Comparison of ENCODE assay signal across 18 cellular contexts in genomic region chr1:214718724-214719123, GRCh38.
"Had no signal": no experiment of that assay in that cellular context is flagged by ENCODE, and none has a peak within 500 bp of the region (broad histone marks: within the 10 kb centered on the region; RNA-seq: fewer than 3 reads in every experiment).

No MANE protein-coding gene starts in this region.

- H3K4me3 Mint-ChIP-seq: activated CD4-positive, alpha-beta memory T cell treated with anti-CD3 and anti-CD28 coated beads for 36 hours; activated naive CD8-positive, alpha-beta T cell treated with anti-CD3 and anti-CD28 coated beads, Interleukin-2, amount 10 ng/mL, durations not matched to agents 7 days and 5 days; dendritic cell treated with granulocyte-macrophage colony-stimulating factor and Interleukin-4, amounts not matched to agents 40 ng/mL and 50 ng/mL, for 4 days; effector memory CD8-positive, alpha-beta T cell; nephron; T-cell had no signal

- H3K27ac ChIP-seq: ascending aorta, heart left ventricle, sigmoid colon, stomach, thoracic aorta, VCaP had no signal

- H3K9me3 Mint-ChIP-seq: activated naive CD8-positive, alpha-beta T cell treated with anti-CD3 and anti-CD28 coated beads, Interleukin-2, amount 10 ng/mL, durations not matched to agents 7 days and 5 days had no signal

- H3K27ac Mint-ChIP-seq: activated CD4-positive, alpha-beta memory T cell treated with anti-CD3 and anti-CD28 coated beads for 36 hours; activated naive CD8-positive, alpha-beta T cell treated with anti-CD3 and anti-CD28 coated beads, Interleukin-2, amount 10 ng/mL, durations not matched to agents 7 days and 5 days; dendritic cell treated with granulocyte-macrophage colony-stimulating factor and Interleukin-4, amounts not matched to agents 40 ng/mL and 50 ng/mL, for 4 days; effector memory CD8-positive, alpha-beta T cell; nephron; T-cell had no signal

- H3K36me3 ChIP-seq: ascending aorta, heart left ventricle, sigmoid colon, stomach, thoracic aorta had no signal

- H3K27me3 ChIP-seq: ascending aorta, stomach had no signal

- H3K9me3 ChIP-seq: ascending aorta, sigmoid colon, thoracic aorta had no signal

- H3K36me3 Mint-ChIP-seq: activated CD4-positive, alpha-beta memory T cell treated with anti-CD3 and anti-CD28 coated beads for 36 hours; activated naive CD8-positive, alpha-beta T cell treated with anti-CD3 and anti-CD28 coated beads, Interleukin-2, amount 10 ng/mL, durations not matched to agents 7 days and 5 days had no signal

- DNase-seq: activated CD4-positive, alpha-beta memory T cell treated with anti-CD3 and anti-CD28 coated beads for 36 hours; activated gamma-delta T cell; activated naive CD8-positive, alpha-beta T cell treated with anti-CD3 and anti-CD28 coated beads, Interleukin-2, amount 10 ng/mL, durations not matched to agents 7 days and 5 days; activated T-cell treated with anti-CD3 and anti-CD28 coated beads, Interleukin-2, amount 50 U/mL, for 48 hours; effector memory CD8-positive, alpha-beta T cell; foreskin melanocyte; heart left ventricle; sigmoid colon; stimulated activated CD4-positive, alpha-beta T cell treated with anti-CD3 and anti-CD28 coated beads, Interleukin-15, amount 100 ng/mL, for 24 hours; stimulated activated CD4-positive, alpha-beta T cell treated with anti-CD3 and anti-CD28 coated beads, Interleukin-4, amount 100 ng/mL, for 4 hours; stomach; T-cell; T1000 had no signal

- ATAC-seq: effector memory CD8-positive, alpha-beta T cell; heart left ventricle; T-cell had no signal

- H3K4me3 ChIP-seq: ascending aorta, heart left ventricle, sigmoid colon, stomach, thoracic aorta had no signal

- H3K4me1 ChIP-seq: ascending aorta, heart left ventricle, sigmoid colon, stomach had no signal

- H3K27me3 Mint-ChIP-seq: activated naive CD8-positive, alpha-beta T cell treated with anti-CD3 and anti-CD28 coated beads, Interleukin-2, amount 10 ng/mL, durations not matched to agents 7 days and 5 days; dendritic cell treated with granulocyte-macrophage colony-stimulating factor and Interleukin-4, amounts not matched to agents 40 ng/mL and 50 ng/mL, for 4 days had no signal

- H3K4me1 Mint-ChIP-seq: activated naive CD8-positive, alpha-beta T cell treated with anti-CD3 and anti-CD28 coated beads, Interleukin-2, amount 10 ng/mL, durations not matched to agents 7 days and 5 days had no signal
